Comparison of ENCODE assay signal across 11 cellular contexts in the genomic region with DNA sequence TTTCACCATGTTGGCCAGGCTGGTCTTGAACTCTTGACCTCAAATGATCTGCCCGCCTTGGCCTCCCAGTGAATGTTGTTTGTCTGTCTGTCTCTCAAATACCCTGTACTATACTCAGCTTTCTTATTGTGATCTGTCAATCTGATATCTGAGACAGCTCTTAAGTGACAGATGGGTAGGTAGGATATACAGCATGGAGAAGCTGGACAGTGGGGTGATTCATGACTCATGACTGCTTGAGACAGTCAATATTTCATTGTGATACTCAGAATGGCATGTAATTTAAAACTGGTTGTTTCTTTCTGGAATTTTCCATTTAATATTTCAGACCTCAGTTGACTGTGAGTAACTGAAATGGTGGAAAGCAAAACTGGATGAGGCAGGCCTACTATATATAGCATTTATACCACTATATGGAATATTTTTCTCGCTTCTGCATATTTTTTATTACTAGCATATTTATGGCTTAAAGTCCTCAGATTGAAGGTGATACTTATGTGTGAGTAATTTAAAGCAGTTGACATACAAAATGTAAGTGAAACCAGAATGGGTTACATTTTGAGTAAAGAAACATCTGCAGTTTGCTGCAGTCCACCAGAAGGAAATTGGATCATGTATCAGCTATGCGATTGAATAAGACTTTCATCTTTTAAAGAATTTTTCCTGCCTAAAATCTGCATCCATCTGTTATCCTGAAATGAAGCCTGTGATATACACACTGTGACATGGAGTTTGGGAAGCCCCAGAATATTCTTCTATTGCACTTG. TPM values are rescaled to one million over a fixed set of nuclear protein-coding genes. Genes with fewer than 3 reads are reported as not detected.
DNase-seq lines count a peak whose midpoint lies in the region; ATAC-seq and TF ChIP-seq lines count a peak whose summit lies in the region.
"Had no signal": no experiment of that assay in that cellular context is flagged by ENCODE, and none has a peak within 500 bp of the region (broad histone marks: within the 10 kb centered on the region; RNA-seq: fewer than 3 reads in every experiment).

No MANE protein-coding gene starts in this region.

- WGBS in stomach, 5 donors, result 76 to 89% (median 85%) methylated on average over 3 of the region's 3 CpGs

- DNase-seq in GM10248 (ENCODE audit: extremely low spot score) (peak; percentile 42), fibroblast of lung (ENCODE audit: low read depth in 2 of 2) (peak; percentile 24 to 58), stomach (no peak), NCI-H2029 treated with DMSO at 0.1 percent for 48 hours (lab: John Stamatoyannopoulos, UW) (no peak), hippocampal formation (lab: John Stamatoyannopoulos, UW) (no peak)
- DNase-seq in activated CD4-positive, CD25-positive, alpha-beta regulatory T cell (lab: John Stamatoyannopoulos, UW), result no peak
- DNase-seq: activated T-cell treated with anti-CD3 and anti-CD28 coated beads, Interleukin-2, amount 50 U/mL, for 1 hour had no signal

- ATAC-seq in GM21515 (IDR thresholded peaks at IDR 0.05; ENCODE audit: unreplicated experiment) (peak; percentile 74), HG03378 (IDR thresholded peaks at IDR 0.05; ENCODE audit: unreplicated experiment) (peak; percentile 72)
- ATAC-seq: Right ventricle myocardium inferior had no signal

- H3K4me2 ChIP-seq in fibroblast of lung (ENCODE audit: extremely low read depth, insufficient read depth, low read length), result peak overlapping the region; percentile 75

- TF ChIP-seq EP300 in stomach (IDR thresholded peaks at IDR 0.05), result no peak

- intact Hi-C loops in stomach (cut with DNase I; ENCODE audit: low total_unique reads), result no loop called here

- no peak for TF ChIP-seq POLR2A in stomach (IDR thresholded peaks at IDR 0.05)

- H3K27me3 ChIP-seq in fibroblast of lung (ENCODE audit: control insufficient read depth, insufficient read depth, low read length), result no peaks in the 10 kb centered on the region
- no peaks in the 10 kb centered on the region for H3K27me3 ChIP-seq in stomach
- H3K27me3 ChIP-seq: neutrophil had no signal

- CTCF ChIA-PET in GM10248 (lab: Yijun Ruan, JAX), result interaction anchor here (1.4 kb wide), 1 partner anchor 29 kb away, joined by 3 read pairs; no protein-coding TSS in a partner anchor

- no peak overlapping the region for H3K4me3 ChIP-seq in fibroblast of lung (replicated peaks in 1 of 4; ENCODE audit: control extremely low read depth in 1 of 4, insufficient read depth in 1 of 4, low read depth in 3 of 4, low read length in 4 of 4)
- no peak overlapping the region for H3K4me3 ChIP-seq in stomach

- peaks cover 7% of the 10 kb centered on the region for H3K4me1 ChIP-seq in fibroblast of lung (ENCODE audit: control insufficient read depth, extremely low read depth, insufficient read depth, low read length)
- peaks cover 0 to 5% (median 0%) of the 10 kb centered on the region in 4 donors for H3K4me1 ChIP-seq in stomach

- POLR2A ChIA-PET in GM10248 (lab: Yijun Ruan, JAX), result no interaction called here

- H3K27ac ChIP-seq in fibroblast of lung (ENCODE audit: insufficient read depth, low read length) (peak overlapping the region; percentile 7), stomach (no peak overlapping the region)
- H3K27ac ChIP-seq: neutrophil had no signal

- H3K9ac ChIP-seq in fibroblast of lung (ENCODE audit: insufficient read depth, low read length), result no peak overlapping the region

- no peak overlapping the region for H2AFZ ChIP-seq in fibroblast of lung (ENCODE audit: low read length)

- no peaks in the 10 kb centered on the region for H4K20me1 ChIP-seq in fibroblast of lung (ENCODE audit: control insufficient read depth, extremely low read depth, insufficient read depth, low read length)

- no peaks in the 10 kb centered on the region for H3K79me2 ChIP-seq in fibroblast of lung (ENCODE audit: control insufficient read depth, insufficient read depth, low read length)

- H3K36me3 ChIP-seq in fibroblast of lung (ENCODE audit: control insufficient read depth, insufficient read depth, low read length) (no peaks in the 10 kb centered on the region), stomach (no peaks in the 10 kb centered on the region)
- H3K36me3 ChIP-seq: neutrophil had no signal

- TF ChIP-seq CTCF in GM10248 (IDR thresholded peaks at IDR 0.05; ENCODE audit: control extremely low read depth, extremely low read depth, low read depth, missing control alignments), result no peak
- no peak for TF ChIP-seq CTCF in fibroblast of lung (conservative IDR thresholded peaks at IDR 0.05 in 1 of 2, IDR thresholded peaks at IDR 0.05 in 1 of 2; ENCODE audit: low read depth in 1 of 2, low read length in 2 of 2)
- TF ChIP-seq CTCF in stomach (IDR thresholded peaks at IDR 0.05), result no peak

- H3K9me3 ChIP-seq in fibroblast of lung (ENCODE audit: control insufficient read depth, insufficient read depth, low read depth, low read length) (no peaks in the 10 kb centered on the region), stomach (no peaks in the 10 kb centered on the region)
- H3K9me3 ChIP-seq: neutrophil had no signal

RNA-seq across cellular contexts. Expression of gene ARHGAP42, which starts 22.3 kb away (rescaled TPM):
- total RNA-seq in fibroblast of lung, result 8.7 and 13.4 TPM in 2 replicates
- 4.0 and 8.0 TPM in 2 replicates for polyA plus RNA-seq in fibroblast of lung
- 2.8 and 6.2 TPM in 2 replicates for polyA plus RNA-seq in fibroblast of lung (2012)
- 3.4 and 10.6 TPM in 2 replicates for polyA minus RNA-seq in fibroblast of lung (ENCODE audit: low replicate concordance)
- total RNA-seq in stomach, result 100 to 1,000 TPM in 1 of 5 donors, 10 to 100 TPM in 4; 27.4 to 119 (median 64.5) TPM
- 10 to 100 TPM in 1 of 3 donors, 1 to 10 TPM in 2; 2.3 to 17.4 (median 7.4) TPM for polyA plus RNA-seq in stomach

Comparison
In these comparisons a context has a peak if more than half of its experiments do, and no peak if none do; other contexts are left out.
1. DNase-seq: peak in GM10248 (single experiment) and fibroblast of lung (2 of 2); none in stomach (single experiment), NCI-H2029 treated with DMSO at 0.1 percent for 48 hours (single experiment), activated CD4-positive, CD25-positive, alpha-beta regulatory T cell (0 of 4) and hippocampal formation (0 of 2).